1 cellular context compared by ENCODE assay signal in the genomic region with DNA sequence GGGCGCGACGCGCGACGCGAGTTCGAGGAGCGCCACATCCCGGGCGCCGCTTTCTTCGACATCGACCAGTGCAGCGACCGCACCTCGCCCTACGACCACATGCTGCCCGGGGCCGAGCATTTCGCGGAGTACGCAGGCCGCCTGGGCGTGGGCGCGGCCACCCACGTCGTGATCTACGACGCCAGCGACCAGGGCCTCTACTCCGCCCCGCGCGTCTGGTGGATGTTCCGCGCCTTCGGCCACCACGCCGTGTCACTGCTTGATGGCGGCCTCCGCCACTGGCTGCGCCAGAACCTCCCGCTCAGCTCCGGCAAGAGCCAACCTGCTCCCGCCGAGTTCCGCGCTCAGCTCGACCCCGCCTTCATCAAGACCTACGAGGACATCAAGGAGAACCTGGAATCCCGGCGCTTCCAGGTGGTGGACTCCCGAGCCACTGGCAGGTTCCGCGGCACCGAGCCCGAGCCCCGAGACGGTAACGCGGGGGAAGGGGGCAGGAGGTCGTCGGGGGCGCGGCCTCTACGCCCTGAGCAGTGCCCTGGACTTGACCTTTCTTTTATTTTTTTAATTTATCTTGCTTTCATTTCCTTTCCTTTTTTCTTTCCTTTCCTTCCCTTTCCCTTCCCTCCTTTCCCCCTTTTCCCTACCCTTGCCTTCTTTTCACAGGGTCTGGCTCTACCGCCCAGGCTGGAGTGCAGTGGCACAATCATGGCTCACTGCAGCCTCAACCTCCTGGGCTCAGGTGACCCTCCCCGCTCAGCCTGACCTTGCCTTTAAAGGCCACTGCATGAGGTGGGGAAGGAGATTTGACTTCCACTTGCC.
A peak's percentile ranks its signal among the peaks of the same experiment; 100 is the strongest.
TF ChIP-seq lines count a peak whose summit lies in the region.

No MANE protein-coding gene starts in this region.

TF ChIP-seq in HepG2, 621 proteins besides CTCF, POLR2A, EP300 and RAD21 (continues in another document):
- TF ChIP-seq MLLT10 (CRISPR knock-in tag; IDR thresholded peaks at IDR 0.05), result no peak
- no peak for TF ChIP-seq NRL (CRISPR knock-in tag; IDR thresholded peaks at IDR 0.05; ENCODE audit: borderline replicate concordance)
- TF ChIP-seq TCF7L2 (IDR thresholded peaks at IDR 0.05; ENCODE audit: low read depth, low read length), result no peak
- TF ChIP-seq, protein P1, sequence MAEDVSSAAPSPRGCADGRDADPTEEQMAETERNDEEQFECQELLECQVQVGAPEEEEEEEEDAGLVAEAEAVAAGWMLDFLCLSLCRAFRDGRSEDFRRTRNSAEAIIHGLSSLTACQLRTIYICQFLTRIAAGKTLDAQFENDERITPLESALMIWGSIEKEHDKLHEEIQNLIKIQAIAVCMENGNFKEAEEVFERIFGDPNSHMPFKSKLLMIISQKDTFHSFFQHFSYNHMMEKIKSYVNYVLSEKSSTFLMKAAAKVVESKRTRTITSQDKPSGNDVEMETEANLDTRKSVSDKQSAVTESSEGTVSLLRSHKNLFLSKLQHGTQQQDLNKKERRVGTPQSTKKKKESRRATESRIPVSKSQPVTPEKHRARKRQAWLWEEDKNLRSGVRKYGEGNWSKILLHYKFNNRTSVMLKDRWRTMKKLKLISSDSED (CRISPR knock-in tag; IDR thresholded peaks at IDR 0.05), result no peak
- TF ChIP-seq RBFOX2 (IDR thresholded peaks at IDR 0.05; ENCODE audit: low read depth, low read length), result peak; percentile 82
- no peak for TF ChIP-seq PITX1 (CRISPR knock-in tag; IDR thresholded peaks at IDR 0.05)
- TF ChIP-seq ZNF766 (CRISPR knock-in tag; IDR thresholded peaks at IDR 0.05; ENCODE audit: borderline replicate concordance), result no peak
- TF ChIP-seq MTA3 (CRISPR knock-in tag; IDR thresholded peaks at IDR 0.05), result no peak
- no peak for TF ChIP-seq SCMH1 (CRISPR knock-in tag; IDR thresholded peaks at IDR 0.05; ENCODE audit: borderline replicate concordance)
- TF ChIP-seq, protein P2, sequence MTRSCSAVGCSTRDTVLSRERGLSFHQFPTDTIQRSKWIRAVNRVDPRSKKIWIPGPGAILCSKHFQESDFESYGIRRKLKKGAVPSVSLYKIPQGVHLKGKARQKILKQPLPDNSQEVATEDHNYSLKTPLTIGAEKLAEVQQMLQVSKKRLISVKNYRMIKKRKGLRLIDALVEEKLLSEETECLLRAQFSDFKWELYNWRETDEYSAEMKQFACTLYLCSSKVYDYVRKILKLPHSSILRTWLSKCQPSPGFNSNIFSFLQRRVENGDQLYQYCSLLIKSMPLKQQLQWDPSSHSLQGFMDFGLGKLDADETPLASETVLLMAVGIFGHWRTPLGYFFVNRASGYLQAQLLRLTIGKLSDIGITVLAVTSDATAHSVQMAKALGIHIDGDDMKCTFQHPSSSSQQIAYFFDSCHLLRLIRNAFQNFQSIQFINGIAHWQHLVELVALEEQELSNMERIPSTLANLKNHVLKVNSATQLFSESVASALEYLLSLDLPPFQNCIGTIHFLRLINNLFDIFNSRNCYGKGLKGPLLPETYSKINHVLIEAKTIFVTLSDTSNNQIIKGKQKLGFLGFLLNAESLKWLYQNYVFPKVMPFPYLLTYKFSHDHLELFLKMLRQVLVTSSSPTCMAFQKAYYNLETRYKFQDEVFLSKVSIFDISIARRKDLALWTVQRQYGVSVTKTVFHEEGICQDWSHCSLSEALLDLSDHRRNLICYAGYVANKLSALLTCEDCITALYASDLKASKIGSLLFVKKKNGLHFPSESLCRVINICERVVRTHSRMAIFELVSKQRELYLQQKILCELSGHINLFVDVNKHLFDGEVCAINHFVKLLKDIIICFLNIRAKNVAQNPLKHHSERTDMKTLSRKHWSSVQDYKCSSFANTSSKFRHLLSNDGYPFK (CRISPR knock-in tag; IDR thresholded peaks at IDR 0.05; ENCODE audit: borderline replicate concordance), result no peak
- 0 out of 2 replicates have a peak, but pooled peaks have one; percentile 69 for TF ChIP-seq EEA1 (CRISPR knock-in tag; IDR thresholded peaks at IDR 0.05; ENCODE audit: borderline replicate concordance)
- TF ChIP-seq, protein P3, sequence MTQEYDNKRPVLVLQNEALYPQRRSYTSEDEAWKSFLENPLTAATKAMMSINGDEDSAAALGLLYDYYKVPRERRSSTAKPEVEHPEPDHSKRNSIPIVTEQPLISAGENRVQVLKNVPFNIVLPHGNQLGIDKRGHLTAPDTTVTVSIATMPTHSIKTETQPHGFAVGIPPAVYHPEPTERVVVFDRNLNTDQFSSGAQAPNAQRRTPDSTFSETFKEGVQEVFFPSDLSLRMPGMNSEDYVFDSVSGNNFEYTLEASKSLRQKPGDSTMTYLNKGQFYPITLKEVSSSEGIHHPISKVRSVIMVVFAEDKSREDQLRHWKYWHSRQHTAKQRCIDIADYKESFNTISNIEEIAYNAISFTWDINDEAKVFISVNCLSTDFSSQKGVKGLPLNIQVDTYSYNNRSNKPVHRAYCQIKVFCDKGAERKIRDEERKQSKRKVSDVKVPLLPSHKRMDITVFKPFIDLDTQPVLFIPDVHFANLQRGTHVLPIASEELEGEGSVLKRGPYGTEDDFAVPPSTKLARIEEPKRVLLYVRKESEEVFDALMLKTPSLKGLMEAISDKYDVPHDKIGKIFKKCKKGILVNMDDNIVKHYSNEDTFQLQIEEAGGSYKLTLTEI (CRISPR knock-in tag; conservative IDR thresholded peaks at IDR 0.05), result no peak
- 0 out of 2 replicates have a peak, but pooled peaks have one; percentile 45 for TF ChIP-seq ZNF605 (CRISPR knock-in tag; IDR thresholded peaks at IDR 0.05)
- no peak for TF ChIP-seq ZNF549 (CRISPR knock-in tag; IDR thresholded peaks at IDR 0.05)
- TF ChIP-seq REPIN1 (CRISPR knock-in tag; IDR thresholded peaks at IDR 0.05; ENCODE audit: borderline replicate concordance, low read depth), result no peak
- TF ChIP-seq ZNF674 (CRISPR knock-in tag; IDR thresholded peaks at IDR 0.05; ENCODE audit: low read depth), result no peak
- TF ChIP-seq ZNF883 (CRISPR knock-in tag; IDR thresholded peaks at IDR 0.05; ENCODE audit: not compliant biosample characterization), result no peak
- TF ChIP-seq, protein P4, sequence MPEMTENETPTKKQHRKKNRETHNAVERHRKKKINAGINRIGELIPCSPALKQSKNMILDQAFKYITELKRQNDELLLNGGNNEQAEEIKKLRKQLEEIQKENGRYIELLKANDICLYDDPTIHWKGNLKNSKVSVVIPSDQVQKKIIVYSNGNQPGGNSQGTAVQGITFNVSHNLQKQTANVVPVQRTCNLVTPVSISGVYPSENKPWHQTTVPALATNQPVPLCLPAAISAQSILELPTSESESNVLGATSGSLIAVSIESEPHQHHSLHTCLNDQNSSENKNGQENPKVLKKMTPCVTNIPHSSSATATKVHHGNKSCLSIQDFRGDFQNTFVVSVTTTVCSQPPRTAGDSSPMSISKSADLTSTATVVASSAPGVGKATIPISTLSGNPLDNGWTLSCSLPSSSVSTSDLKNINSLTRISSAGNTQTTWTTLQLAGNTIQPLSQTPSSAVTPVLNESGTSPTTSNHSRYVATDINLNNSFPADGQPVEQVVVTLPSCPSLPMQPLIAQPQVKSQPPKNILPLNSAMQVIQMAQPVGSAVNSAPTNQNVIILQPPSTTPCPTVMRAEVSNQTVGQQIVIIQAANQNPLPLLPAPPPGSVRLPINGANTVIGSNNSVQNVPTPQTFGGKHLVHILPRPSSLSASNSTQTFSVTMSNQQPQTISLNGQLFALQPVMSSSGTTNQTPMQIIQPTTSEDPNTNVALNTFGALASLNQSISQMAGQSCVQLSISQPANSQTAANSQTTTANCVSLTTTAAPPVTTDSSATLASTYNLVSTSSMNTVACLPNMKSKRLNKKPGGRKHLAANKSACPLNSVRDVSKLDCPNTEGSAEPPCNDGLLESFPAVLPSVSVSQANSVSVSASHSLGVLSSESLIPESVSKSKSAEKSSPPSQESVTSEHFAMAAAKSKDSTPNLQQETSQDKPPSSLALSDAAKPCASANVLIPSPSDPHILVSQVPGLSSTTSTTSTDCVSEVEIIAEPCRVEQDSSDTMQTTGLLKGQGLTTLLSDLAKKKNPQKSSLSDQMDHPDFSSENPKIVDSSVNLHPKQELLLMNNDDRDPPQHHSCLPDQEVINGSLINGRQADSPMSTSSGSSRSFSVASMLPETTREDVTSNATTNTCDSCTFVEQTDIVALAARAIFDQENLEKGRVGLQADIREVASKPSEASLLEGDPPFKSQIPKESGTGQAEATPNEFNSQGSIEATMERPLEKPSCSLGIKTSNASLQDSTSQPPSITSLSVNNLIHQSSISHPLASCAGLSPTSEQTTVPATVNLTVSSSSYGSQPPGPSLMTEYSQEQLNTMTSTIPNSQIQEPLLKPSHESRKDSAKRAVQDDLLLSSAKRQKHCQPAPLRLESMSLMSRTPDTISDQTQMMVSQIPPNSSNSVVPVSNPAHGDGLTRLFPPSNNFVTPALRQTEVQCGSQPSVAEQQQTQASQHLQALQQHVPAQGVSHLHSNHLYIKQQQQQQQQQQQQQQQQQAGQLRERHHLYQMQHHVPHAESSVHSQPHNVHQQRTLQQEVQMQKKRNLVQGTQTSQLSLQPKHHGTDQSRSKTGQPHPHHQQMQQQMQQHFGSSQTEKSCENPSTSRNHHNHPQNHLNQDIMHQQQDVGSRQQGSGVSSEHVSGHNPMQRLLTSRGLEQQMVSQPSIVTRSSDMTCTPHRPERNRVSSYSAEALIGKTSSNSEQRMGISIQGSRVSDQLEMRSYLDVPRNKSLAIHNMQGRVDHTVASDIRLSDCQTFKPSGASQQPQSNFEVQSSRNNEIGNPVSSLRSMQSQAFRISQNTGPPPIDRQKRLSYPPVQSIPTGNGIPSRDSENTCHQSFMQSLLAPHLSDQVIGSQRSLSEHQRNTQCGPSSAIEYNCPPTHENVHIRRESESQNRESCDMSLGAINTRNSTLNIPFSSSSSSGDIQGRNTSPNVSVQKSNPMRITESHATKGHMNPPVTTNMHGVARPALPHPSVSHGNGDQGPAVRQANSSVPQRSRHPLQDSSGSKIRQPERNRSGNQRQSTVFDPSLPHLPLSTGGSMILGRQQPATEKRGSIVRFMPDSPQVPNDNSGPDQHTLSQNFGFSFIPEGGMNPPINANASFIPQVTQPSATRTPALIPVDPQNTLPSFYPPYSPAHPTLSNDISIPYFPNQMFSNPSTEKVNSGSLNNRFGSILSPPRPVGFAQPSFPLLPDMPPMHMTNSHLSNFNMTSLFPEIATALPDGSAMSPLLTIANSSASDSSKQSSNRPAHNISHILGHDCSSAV (CRISPR knock-in tag; IDR thresholded peaks at IDR 0.05; ENCODE audit: borderline replicate concordance), result no peak
- TF ChIP-seq, protein P5, sequence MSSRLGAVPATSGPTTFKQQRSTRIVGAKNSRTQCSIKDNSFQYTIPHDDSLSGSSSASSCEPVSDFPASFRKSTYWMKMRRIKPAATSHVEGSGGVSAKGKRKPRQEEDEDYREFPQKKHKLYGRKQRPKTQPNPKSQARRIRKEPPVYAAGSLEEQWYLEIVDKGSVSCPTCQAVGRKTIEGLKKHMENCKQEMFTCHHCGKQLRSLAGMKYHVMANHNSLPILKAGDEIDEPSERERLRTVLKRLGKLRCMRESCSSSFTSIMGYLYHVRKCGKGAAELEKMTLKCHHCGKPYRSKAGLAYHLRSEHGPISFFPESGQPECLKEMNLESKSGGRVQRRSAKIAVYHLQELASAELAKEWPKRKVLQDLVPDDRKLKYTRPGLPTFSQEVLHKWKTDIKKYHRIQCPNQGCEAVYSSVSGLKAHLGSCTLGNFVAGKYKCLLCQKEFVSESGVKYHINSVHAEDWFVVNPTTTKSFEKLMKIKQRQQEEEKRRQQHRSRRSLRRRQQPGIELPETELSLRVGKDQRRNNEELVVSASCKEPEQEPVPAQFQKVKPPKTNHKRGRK (CRISPR knock-in tag; IDR thresholded peaks at IDR 0.05), result no peak; the same call in 1 of the 2 replicates
- TF ChIP-seq MAZ (IDR thresholded peaks at IDR 0.05; ENCODE audit: borderline replicate concordance, low read depth, low read length), result no peak
- TF ChIP-seq MAZ (CRISPR knock-in tag; IDR thresholded peaks at IDR 0.05; ENCODE audit: low read depth), result peak; percentile 46; the same call in 1 of the 2 replicates
- no peak for TF ChIP-seq ZNF24 (IDR thresholded peaks at IDR 0.05)
- peak; percentile 95 for TF ChIP-seq ZBTB38 (CRISPR knock-in tag; IDR thresholded peaks at IDR 0.05)
- no peak for TF ChIP-seq HES4 (CRISPR knock-in tag; IDR thresholded peaks at IDR 0.05; ENCODE audit: borderline replicate concordance)
- no peak for TF ChIP-seq MED8 (CRISPR knock-in tag; IDR thresholded peaks at IDR 0.05; ENCODE audit: insufficient replicate concordance)
- TF ChIP-seq, protein P6, sequence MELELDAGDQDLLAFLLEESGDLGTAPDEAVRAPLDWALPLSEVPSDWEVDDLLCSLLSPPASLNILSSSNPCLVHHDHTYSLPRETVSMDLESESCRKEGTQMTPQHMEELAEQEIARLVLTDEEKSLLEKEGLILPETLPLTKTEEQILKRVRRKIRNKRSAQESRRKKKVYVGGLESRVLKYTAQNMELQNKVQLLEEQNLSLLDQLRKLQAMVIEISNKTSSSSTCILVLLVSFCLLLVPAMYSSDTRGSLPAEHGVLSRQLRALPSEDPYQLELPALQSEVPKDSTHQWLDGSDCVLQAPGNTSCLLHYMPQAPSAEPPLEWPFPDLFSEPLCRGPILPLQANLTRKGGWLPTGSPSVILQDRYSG (CRISPR knock-in tag; IDR thresholded peaks at IDR 0.05), result no peak
- TF ChIP-seq, protein P7, sequence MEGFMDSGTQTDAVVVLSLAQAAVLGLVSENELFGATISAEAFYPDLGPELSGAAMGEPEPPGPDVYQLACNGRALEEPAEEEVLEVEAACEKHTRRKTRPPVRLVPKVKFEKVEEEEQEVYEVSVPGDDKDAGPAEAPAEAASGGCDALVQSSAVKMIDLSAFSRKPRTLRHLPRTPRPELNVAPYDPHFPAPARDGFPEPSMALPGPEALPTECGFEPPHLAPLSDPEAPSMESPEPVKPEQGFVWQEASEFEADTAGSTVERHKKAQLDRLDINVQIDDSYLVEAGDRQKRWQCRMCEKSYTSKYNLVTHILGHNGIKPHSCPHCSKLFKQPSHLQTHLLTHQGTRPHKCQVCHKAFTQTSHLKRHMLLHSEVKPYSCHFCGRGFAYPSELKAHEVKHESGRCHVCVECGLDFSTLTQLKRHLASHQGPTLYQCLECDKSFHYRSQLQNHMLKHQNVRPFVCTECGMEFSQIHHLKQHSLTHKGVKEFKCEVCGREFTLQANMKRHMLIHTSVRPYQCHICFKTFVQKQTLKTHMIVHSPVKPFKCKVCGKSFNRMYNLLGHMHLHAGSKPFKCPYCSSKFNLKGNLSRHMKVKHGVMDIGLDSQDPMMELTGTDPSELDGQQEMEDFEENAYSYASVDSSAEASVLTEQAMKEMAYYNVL (CRISPR knock-in tag; IDR thresholded peaks at IDR 0.05; ENCODE audit: borderline replicate concordance), result 0 out of 2 replicates have a peak, but pooled peaks have one; percentile 23
- no peak for TF ChIP-seq TBX2 (CRISPR knock-in tag; IDR thresholded peaks at IDR 0.05; ENCODE audit: borderline replicate concordance)
- 0 out of 2 replicates have a peak, but pooled peaks have one; percentile 22 for TF ChIP-seq PCBP1 (IDR thresholded peaks at IDR 0.05; ENCODE audit: borderline replicate concordance, low read depth, low read length)
- TF ChIP-seq, protein P8, sequence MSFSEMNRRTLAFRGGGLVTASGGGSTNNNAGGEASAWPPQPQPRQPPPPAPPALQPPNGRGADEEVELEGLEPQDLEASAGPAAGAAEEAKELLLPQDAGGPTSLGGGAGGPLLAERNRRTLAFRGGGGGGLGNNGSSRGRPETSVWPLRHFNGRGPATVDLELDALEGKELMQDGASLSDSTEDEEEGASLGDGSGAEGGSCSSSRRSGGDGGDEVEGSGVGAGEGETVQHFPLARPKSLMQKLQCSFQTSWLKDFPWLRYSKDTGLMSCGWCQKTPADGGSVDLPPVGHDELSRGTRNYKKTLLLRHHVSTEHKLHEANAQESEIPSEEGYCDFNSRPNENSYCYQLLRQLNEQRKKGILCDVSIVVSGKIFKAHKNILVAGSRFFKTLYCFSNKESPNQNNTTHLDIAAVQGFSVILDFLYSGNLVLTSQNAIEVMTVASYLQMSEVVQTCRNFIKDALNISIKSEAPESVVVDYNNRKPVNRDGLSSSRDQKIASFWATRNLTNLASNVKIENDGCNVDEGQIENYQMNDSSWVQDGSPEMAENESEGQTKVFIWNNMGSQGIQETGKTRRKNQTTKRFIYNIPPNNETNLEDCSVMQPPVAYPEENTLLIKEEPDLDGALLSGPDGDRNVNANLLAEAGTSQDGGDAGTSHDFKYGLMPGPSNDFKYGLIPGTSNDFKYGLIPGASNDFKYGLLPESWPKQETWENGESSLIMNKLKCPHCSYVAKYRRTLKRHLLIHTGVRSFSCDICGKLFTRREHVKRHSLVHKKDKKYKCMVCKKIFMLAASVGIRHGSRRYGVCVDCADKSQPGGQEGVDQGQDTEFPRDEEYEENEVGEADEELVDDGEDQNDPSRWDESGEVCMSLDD (CRISPR knock-in tag; IDR thresholded peaks at IDR 0.05; ENCODE audit: borderline replicate concordance), result no peak
